Comparison of ENCODE assay signal across 8 cellular contexts in genomic region chr1:235077571-235078479, GRCh38. TPM values are rescaled to one million over a fixed set of nuclear protein-coding genes. Genes with fewer than 3 reads are reported as not detected.
DNase-seq lines count a peak whose midpoint lies in the region; ATAC-seq, FAIRE-seq and TF ChIP-seq lines count a peak whose summit lies in the region.

No MANE protein-coding gene starts in this region.

- no peaks in the 10 kb centered on the region for H3K9me3 ChIP-seq in parathyroid adenoma (ENCODE audit: control insufficient read depth, low read length)

- peak; percentile 54 for DNase-seq in activated CD8-positive, alpha-beta T cell treated with anti-CD3 and anti-CD28 coated beads, Interleukin-2, amount 10 ng/mL, durations not matched to agents 7 days and 5 days
- no peak for DNase-seq in left colon
- no peak for DNase-seq in GM19239 (ENCODE audit: insufficient read length, low spot score)
- no peak for DNase-seq in ureter (ENCODE audit: low spot score)
- no peak for DNase-seq in sciatic nerve (ENCODE audit: low spot score)

- H3K9me3 Mint-ChIP-seq in activated CD8-positive, alpha-beta T cell treated with anti-CD3 and anti-CD28 coated beads, Interleukin-2, amount 10 ng/mL, durations not matched to agents 7 days and 5 days (ENCODE audit: insufficient read depth), result no peaks in the 10 kb centered on the region

- H3K27me3 ChIP-seq in parathyroid adenoma (ENCODE audit: control insufficient read depth, insufficient read depth, low read length), result no peaks in the 10 kb centered on the region

- intact Hi-C loops in left colon (cut with DNase I, micrococcal nuclease) (no loop called here), sciatic nerve (cut with DNase I) (no loop called here)

- CTCF ChIA-PET in activated CD8-positive, alpha-beta T cell treated with anti-CD3 and anti-CD28 coated beads, Interleukin-2, amount 10 ng/mL, durations not matched to agents 7 days and 5 days (lab: Charles Lee), result interaction anchor here (0.8 to 1.4 kb wide), 6 partner anchors 20 to 590 kb away, joined by 3 to 5 read pairs (median 3); no protein-coding TSS in a partner anchor

- no peak for TF ChIP-seq CTCF in parathyroid adenoma (IDR thresholded peaks at IDR 0.05)

- peaks cover 12% of the 10 kb centered on the region for H3K4me1 ChIP-seq in parathyroid adenoma

- FAIRE-seq in GM19239 (lab: Jason Lieb, UNC), result no peak

- POLR2A ChIA-PET in activated CD8-positive, alpha-beta T cell treated with anti-CD3 and anti-CD28 coated beads, Interleukin-2, amount 10 ng/mL, durations not matched to agents 7 days and 5 days (lab: Charles Lee), result interaction anchor here (0.7 to 2.2 kb wide), 5 partner anchors 62 to 468 kb away, joined by 3 to 17 read pairs (median 5); partner anchors contain the start of gene IRF2BP2

- peaks cover 34% of the 10 kb centered on the region for H3K4me1 Mint-ChIP-seq in activated CD8-positive, alpha-beta T cell treated with anti-CD3 and anti-CD28 coated beads, Interleukin-2, amount 10 ng/mL, durations not matched to agents 7 days and 5 days (ENCODE audit: low read depth)

- no peaks in the 10 kb centered on the region for H3K36me3 Mint-ChIP-seq in activated CD8-positive, alpha-beta T cell treated with anti-CD3 and anti-CD28 coated beads, Interleukin-2, amount 10 ng/mL, durations not matched to agents 7 days and 5 days (ENCODE audit: low read depth)

- H3K27me3 Mint-ChIP-seq in activated CD8-positive, alpha-beta T cell treated with anti-CD3 and anti-CD28 coated beads, Interleukin-2, amount 10 ng/mL, durations not matched to agents 7 days and 5 days (ENCODE audit: low read depth), result no peaks in the 10 kb centered on the region

- H2AFZ ChIP-seq in parathyroid adenoma, result no peak overlapping the region

- no peak overlapping the region for H3K9ac ChIP-seq in parathyroid adenoma

- peak overlapping the region; percentile 36 for H3K27ac ChIP-seq in parathyroid adenoma

- H3K36me3 ChIP-seq in parathyroid adenoma (ENCODE audit: control insufficient read depth, insufficient read depth, low read length), result no peaks in the 10 kb centered on the region

- H3K4me3 ChIP-seq in parathyroid adenoma (ENCODE audit: low read depth, low read length), result no peak overlapping the region

- H3K4me2 ChIP-seq in parathyroid adenoma (ENCODE audit: low read length), result no peak overlapping the region

- H3K79me2 ChIP-seq in parathyroid adenoma, result no peaks in the 10 kb centered on the region

- no peak overlapping the region for H3K4me3 Mint-ChIP-seq in activated CD8-positive, alpha-beta T cell treated with anti-CD3 and anti-CD28 coated beads, Interleukin-2, amount 10 ng/mL, durations not matched to agents 7 days and 5 days

- peak overlapping the region; percentile 7 for H3K27ac Mint-ChIP-seq in activated CD8-positive, alpha-beta T cell treated with anti-CD3 and anti-CD28 coated beads, Interleukin-2, amount 10 ng/mL, durations not matched to agents 7 days and 5 days

- ATAC-seq in GM18861 (IDR thresholded peaks at IDR 0.05; ENCODE audit: unreplicated experiment) (peak; percentile 28), HG02763 (IDR thresholded peaks at IDR 0.05; ENCODE audit: unreplicated experiment) (peak; percentile 24), left colon (no peak), sciatic nerve (no peak)
- peak; percentile 59 for ATAC-seq in activated CD8-positive, alpha-beta T cell treated with anti-CD3 and anti-CD28 coated beads, Interleukin-2, amount 10 ng/mL, durations not matched to agents 7 days and 5 days

RNA-seq across cellular contexts. Expression of gene TOMM20, which starts 50.8 kb away (rescaled TPM):
- total RNA-seq in activated CD8-positive, alpha-beta T cell treated with anti-CD3 and anti-CD28 coated beads, Interleukin-2, amount 10 ng/mL, durations not matched to agents 7 days and 5 days, result 10 to 100 TPM; 72.2 to 81.7 TPM
- 100 to 1,000 TPM in 1 of 2 donors, 10 to 100 TPM in 1; 84.6 to 108 TPM for total RNA-seq in left colon
- 104 TPM for total RNA-seq in ureter
- total RNA-seq in sciatic nerve, result 97.5 TPM

Comparison
In these comparisons a context has a peak if more than half of its experiments do, and no peak if none do; other contexts are left out.
1. ATAC-seq: peak in GM18861 (single experiment), HG02763 (single experiment) and activated CD8-positive, alpha-beta T cell treated with anti-CD3 and anti-CD28 coated beads, Interleukin-2, amount 10 ng/mL, durations not matched to agents 7 days and 5 days (single experiment); none in left colon (single experiment) and sciatic nerve (single experiment).